ENCODE assay signal across 20 cellular contexts in genomic region chr15:36050899-36051298, GRCh38.
DNase-seq lines count a peak whose midpoint lies in the region; ATAC-seq and TF ChIP-seq lines count a peak whose summit lies in the region.
"Had no signal": no experiment of that assay in that cellular context is flagged by ENCODE, and none has a peak within 500 bp of the region (broad histone marks: within the 10 kb centered on the region; RNA-seq: fewer than 3 reads in every experiment).

No MANE protein-coding gene starts in this region.

- no peak overlapping the region for H3K9ac ChIP-seq in HCT116 (ENCODE audit: low read length)
- H3K9ac ChIP-seq: GM23248, KMS-11 had no signal

- H3K27me3 ChIP-seq in HCT116 (ENCODE audit: insufficient read depth, low read length) (no peaks in the 10 kb centered on the region), brain microvascular endothelial cell (replicated peaks) (no peaks in the 10 kb centered on the region)

- 0 out of 2 replicates have a peak, but pooled peaks have one; percentile 4 for TF ChIP-seq RAD21 in HCT116 (IDR thresholded peaks at IDR 0.05; ENCODE audit: low read depth)

- no peak for TF ChIP-seq CTCF in HCT116 (IDR thresholded peaks at IDR 0.05 in 2 of 3, conservative IDR thresholded peaks at IDR 0.05 in 1 of 3; ENCODE audit: borderline replicate concordance in 1 of 3, insufficient read depth in 1 of 3, low read depth in 2 of 3, low read length in 2 of 3)
- TF ChIP-seq CTCF in brain microvascular endothelial cell (IDR thresholded peaks at IDR 0.05; ENCODE audit: low read depth, low read length, missing control alignments) = peak; percentile 21

- H3K36me3 ChIP-seq in HCT116 (ENCODE audit: control insufficient read depth in 1 of 2, insufficient read depth in 2 of 2, low read length in 2 of 2) = no peaks in the 10 kb centered on the region
- H3K36me3 ChIP-seq in brain microvascular endothelial cell (replicated peaks) = no peaks in the 10 kb centered on the region

- BruUV-seq in HCT116 (replicated peaks; lab: Mats Ljungman, UMichigan) = no TSS peak

- no peaks in the 10 kb centered on the region for H3K9me3 ChIP-seq in HCT116 (ENCODE audit: control insufficient read depth in 1 of 2, insufficient read depth in 1 of 2, low read depth in 1 of 2, low read length in 2 of 2)

- H4K20me1 ChIP-seq in HCT116 (ENCODE audit: insufficient read depth) = no peaks in the 10 kb centered on the region

- DNase-seq in EH (ENCODE audit: low read depth) (peak; percentile 9), HCT116 (ENCODE audit: low read depth, low spot score) (no peak), brain microvascular endothelial cell (no peak), left kidney (ENCODE audit: low read depth, low spot score) (peak; percentile 21), DMS114 treated with DMSO at 0.1 percent for 48 hours (lab: John Stamatoyannopoulos, UW; ENCODE audit: unreplicated experiment) (no peak), NAMALWA (ENCODE audit: low spot score) (no peak), NCI-H1417 treated with DMSO at 0.1 percent for 48 hours (lab: John Stamatoyannopoulos, UW) (no peak)
- DNase-seq in activated CD4-positive, CD25-positive, alpha-beta regulatory T cell treated with anti-CD3 and anti-CD28 coated beads, Interleukin-2, amount 50 U/mL, for 72 hours = no peak
- DNase-seq: GF-D8, GM23248, MV-4-11, NCI-H1417, NCI-H187 treated with DMSO at 0.1 percent for 48 hours, NCI-H446 treated with DMSO at 0.1 percent for 48 hours, NCI-H748 treated with DMSO at 0.1 percent for 48 hours, OCI-M1, SHP77, T-helper 1 cell had no signal

- no peaks in the 10 kb centered on the region for H3K4me1 ChIP-seq in HCT116 (ENCODE audit: control insufficient read depth in 1 of 2, insufficient read depth in 2 of 2, low read length in 2 of 2)

- H3K4me3 ChIP-seq in HCT116 (replicated peaks in 1 of 2; ENCODE audit: low read depth in 1 of 2, low read length in 2 of 2) = no peak overlapping the region
- H3K4me3 ChIP-seq in brain microvascular endothelial cell (ENCODE audit: low read depth, low read length) = no peak overlapping the region
- H3K4me3 ChIP-seq: GM23248 had no signal

- in situ Hi-C loops in brain microvascular endothelial cell (cut with HindIII; ENCODE audit: low pct_ligation_motif_present, low sequenced_read_pairs) = no loop called here

- H3K4me2 ChIP-seq in HCT116 (ENCODE audit: low read length) = no peak overlapping the region
- H3K4me2 ChIP-seq: KMS-11 had no signal

- CTCF ChIA-PET in HCT116 (lab: Charles Lee) = no interaction called here

- intact Hi-C loops in HCT116 (cut with micrococcal nuclease) = no loop called here

- H3K9me2 ChIP-seq in HCT116 (ENCODE audit: insufficient read depth) = no peaks in the 10 kb centered on the region

- no peak for ATAC-seq in HCT116

- no peak overlapping the region for H3K27ac ChIP-seq in HCT116 (ENCODE audit: low read depth, low read length)
- H3K27ac ChIP-seq in brain microvascular endothelial cell = no peak overlapping the region
- H3K27ac ChIP-seq: C4-2B, GM23248, KMS-11 had no signal

- no peak overlapping the region for H2AFZ ChIP-seq in HCT116 (ENCODE audit: low read depth, low read length, poor library complexity, severe bottlenecking)
- H2AFZ ChIP-seq: GM23248 had no signal

- RAD21 ChIA-PET in HCT116 (lab: Charles Lee; ENCODE audit: low non-redundant PET in 1 of 2, low total read pairs in 2 of 2, uncharacterized antibody in 2 of 2, unreplicated experiment in 2 of 2) = interaction anchor here in 1 of 2 experiments (0.7 kb wide), 1 partner anchor 1083 kb away, joined by 3 read pairs; no protein-coding TSS in a partner anchor

- H3K79me2 ChIP-seq in HCT116 (ENCODE audit: insufficient read depth, low read length) = no peaks in the 10 kb centered on the region

- POLR2A ChIA-PET in HCT116 (lab: Charles Lee) = no interaction called here

- no peak for TF ChIP-seq POLR2A in HCT116 (IDR thresholded peaks at IDR 0.05; ENCODE audit: borderline replicate concordance, extremely low read depth, insufficient read depth, insufficient read length)

TF ChIP-seq in HCT116, 20 proteins besides CTCF, POLR2A, EP300 and RAD21:
- TF ChIP-seq EZH2phosphoT487 (IDR thresholded peaks at IDR 0.05; ENCODE audit: borderline replicate concordance) (no peak), ZBTB33 (IDR thresholded peaks at IDR 0.05; ENCODE audit: extremely low read depth, insufficient replicate concordance, low read length) (no peak), REST (IDR thresholded peaks at IDR 0.05; ENCODE audit: low read depth) (no peak), MAX (IDR thresholded peaks at IDR 0.05) (no peak), JUND (IDR thresholded peaks at IDR 0.05) (no peak), FOSL1 (IDR thresholded peaks at IDR 0.05; ENCODE audit: low read depth) (no peak), POLR2AphosphoS5 (IDR thresholded peaks at IDR 0.05; ENCODE audit: low read depth, low read length) (no peak), YY1 (IDR thresholded peaks at IDR 0.05; ENCODE audit: extremely low read depth, insufficient replicate concordance, low read depth, low read length) (no peak), SP1 (IDR thresholded peaks at IDR 0.05; ENCODE audit: low read depth) (no peak), EGR1 (IDR thresholded peaks at IDR 0.05; ENCODE audit: low read depth) (no peak), ZFX (IDR thresholded peaks at IDR 0.05) (no peak)
- TF ChIP-seq, protein P1, sequence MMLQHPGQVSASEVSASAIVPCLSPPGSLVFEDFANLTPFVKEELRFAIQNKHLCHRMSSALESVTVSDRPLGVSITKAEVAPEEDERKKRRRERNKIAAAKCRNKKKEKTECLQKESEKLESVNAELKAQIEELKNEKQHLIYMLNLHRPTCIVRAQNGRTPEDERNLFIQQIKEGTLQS (IDR thresholded peaks at IDR 0.05) = no peak

Comparison
In these comparisons a context has a peak if more than half of its experiments do, and no peak if none do; other contexts are left out.
1. DNase-seq: peak in EH (single experiment) and left kidney (single experiment); none in HCT116 (single experiment), brain microvascular endothelial cell (single experiment), DMS114 treated with DMSO at 0.1 percent for 48 hours (single experiment), activated CD4-positive, CD25-positive, alpha-beta regulatory T cell treated with anti-CD3 and anti-CD28 coated beads, Interleukin-2, amount 50 U/mL, for 72 hours (single experiment), NAMALWA (single experiment) and NCI-H1417 treated with DMSO at 0.1 percent for 48 hours (single experiment).